In the genomic region with DNA sequence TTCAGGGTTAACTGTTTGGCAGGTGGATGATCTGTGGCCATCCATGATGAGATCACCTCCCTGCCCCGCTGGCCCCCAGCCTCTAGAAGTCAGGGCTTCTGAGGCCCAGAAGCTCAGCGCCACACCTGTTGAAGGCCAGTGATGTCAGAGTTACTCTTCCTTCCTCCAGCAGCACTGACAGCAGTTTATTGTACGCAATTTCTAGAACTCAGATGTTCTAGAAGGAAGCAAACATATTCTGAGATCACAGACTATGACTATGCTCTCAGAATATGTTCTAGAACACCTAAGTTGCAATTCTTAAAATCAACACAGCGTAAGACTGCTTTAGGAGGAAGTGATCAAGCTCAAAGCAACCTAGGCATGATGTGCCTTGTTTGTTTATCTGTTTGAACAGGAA, we compare ENCODE assay signal across 1 cellular context.
TF ChIP-seq lines count a peak whose summit lies in the region.

No MANE protein-coding gene starts in this region.

TF ChIP-seq in K562, 482 proteins besides CTCF, POLR2A, EP300 and RAD21 (continued from another document):
- TF ChIP-seq, protein P1, sequence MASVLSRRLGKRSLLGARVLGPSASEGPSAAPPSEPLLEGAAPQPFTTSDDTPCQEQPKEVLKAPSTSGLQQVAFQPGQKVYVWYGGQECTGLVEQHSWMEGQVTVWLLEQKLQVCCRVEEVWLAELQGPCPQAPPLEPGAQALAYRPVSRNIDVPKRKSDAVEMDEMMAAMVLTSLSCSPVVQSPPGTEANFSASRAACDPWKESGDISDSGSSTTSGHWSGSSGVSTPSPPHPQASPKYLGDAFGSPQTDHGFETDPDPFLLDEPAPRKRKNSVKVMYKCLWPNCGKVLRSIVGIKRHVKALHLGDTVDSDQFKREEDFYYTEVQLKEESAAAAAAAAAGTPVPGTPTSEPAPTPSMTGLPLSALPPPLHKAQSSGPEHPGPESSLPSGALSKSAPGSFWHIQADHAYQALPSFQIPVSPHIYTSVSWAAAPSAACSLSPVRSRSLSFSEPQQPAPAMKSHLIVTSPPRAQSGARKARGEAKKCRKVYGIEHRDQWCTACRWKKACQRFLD (CRISPR knock-in tag; IDR thresholded peaks at IDR 0.05): no peak
- TF ChIP-seq POLR2G (IDR thresholded peaks at IDR 0.05; ENCODE audit: low read depth, low read length): no peak
- TF ChIP-seq ZFX (CRISPR knock-in tag; IDR thresholded peaks at IDR 0.05): no peak
- TF ChIP-seq PRPF4 (IDR thresholded peaks at IDR 0.05; ENCODE audit: insufficient read depth, low read depth, low read length, poor library complexity, severe bottlenecking): no peak
- TF ChIP-seq, protein P2, sequence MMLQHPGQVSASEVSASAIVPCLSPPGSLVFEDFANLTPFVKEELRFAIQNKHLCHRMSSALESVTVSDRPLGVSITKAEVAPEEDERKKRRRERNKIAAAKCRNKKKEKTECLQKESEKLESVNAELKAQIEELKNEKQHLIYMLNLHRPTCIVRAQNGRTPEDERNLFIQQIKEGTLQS (IDR thresholded peaks at IDR 0.05): peak; percentile 59; the same call in 1 of the 2 replicates
- TF ChIP-seq, protein P2 (CRISPR knock-in tag; conservative IDR thresholded peaks at IDR 0.05): no peak
TF ChIP-seq in K562: peak in this region for 4.
